Comparison of ENCODE assay signal across 8 cellular contexts in the genomic region with DNA sequence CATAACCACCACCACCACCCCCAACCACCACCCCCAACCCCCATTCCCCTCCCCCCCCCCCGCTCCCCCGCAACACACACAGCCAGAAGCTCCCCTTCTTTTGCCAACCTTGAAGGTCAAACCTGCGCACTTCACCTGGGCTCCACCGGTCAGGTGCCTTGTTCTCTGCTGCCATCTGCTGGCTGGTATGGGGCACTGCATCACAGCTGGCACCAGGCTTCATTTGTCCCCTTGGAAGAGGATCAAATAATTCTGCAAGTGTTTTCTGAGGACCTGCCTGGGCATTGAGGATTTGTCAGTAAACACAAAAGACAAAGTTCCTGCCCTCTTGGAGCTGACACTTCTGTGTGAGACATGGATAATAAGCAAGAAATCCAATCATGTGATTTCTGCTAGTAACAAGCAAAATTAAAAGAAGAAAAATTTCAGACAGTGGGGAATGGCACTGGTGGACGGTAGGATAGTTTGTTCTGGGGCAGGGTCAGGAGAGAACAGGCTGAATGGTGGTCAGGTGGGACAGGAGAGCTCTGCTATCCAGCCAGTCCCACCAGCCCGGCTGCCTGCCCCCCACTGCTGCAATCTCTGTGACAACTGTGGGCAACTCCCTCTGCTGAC. TPM values are rescaled to one million over a fixed set of nuclear protein-coding genes. Genes with fewer than 3 reads are reported as not detected.
DNase-seq lines count a peak whose midpoint lies in the region; ATAC-seq and TF ChIP-seq lines count a peak whose summit lies in the region.

No MANE protein-coding gene starts in this region.

- H3K4me1 Mint-ChIP-seq in brain, result peaks cover 6% of the 10 kb centered on the region

- H3K4me3 Mint-ChIP-seq in brain, result no peak overlapping the region

- peaks cover 0 to 3% (median 0%) of the 10 kb centered on the region in 5 experiments for H3K9me3 Mint-ChIP-seq in brain

- H3K27me3 Mint-ChIP-seq in brain, result peaks cover 41% of the 10 kb centered on the region

- no peaks in the 10 kb centered on the region for H3K36me3 Mint-ChIP-seq in brain

- no peak overlapping the region for H3K27ac Mint-ChIP-seq in brain

- ATAC-seq in HG02798 (IDR thresholded peaks at IDR 0.05; ENCODE audit: poor library complexity, unreplicated experiment), result no peak
- no peak for ATAC-seq in HG03196 (IDR thresholded peaks at IDR 0.05; ENCODE audit: unreplicated experiment)

- peak; percentile 99 for TF ChIP-seq CTCF in GM10266 (IDR thresholded peaks at IDR 0.05; ENCODE audit: control insufficient read depth, insufficient read depth, low read depth, missing control alignments)
- peak; percentile 80 to 87 for TF ChIP-seq CTCF in brain (conservative IDR thresholded peaks at IDR 0.05)

- DNase-seq in GM10266 (ENCODE audit: extremely low spot score), result peak; percentile 81
- peak; percentile 44 to 83 (median 68) for DNase-seq in NCI-H1417 (lab: John Stamatoyannopoulos, UW)
- peak; percentile 39 for DNase-seq in UCSD-AML1 (lab: John Stamatoyannopoulos, UW; ENCODE audit: unreplicated experiment)
- peak; percentile 14 for DNase-seq in iris pigment epithelial cell (ENCODE audit: low read depth)
- peak; percentile 66 for DNase-seq in stimulated activated CD4-positive, alpha-beta T cell treated with anti-CD3 and anti-CD28 coated beads, Interleukin-1b, Interleukin-23, amount 100 ng/mL, for 48 hours

RNA-seq across cellular contexts. Expression of gene LMX1B, which starts 55.6 kb away (rescaled TPM):
- not detected for polyA plus RNA-seq in brain (ENCODE audit: insufficient read depth, low read depth, low replicate concordance)

Comparison
In these comparisons a context has a peak if more than half of its experiments do, and no peak if none do; other contexts are left out.
1. DNase-seq: peak in every context shown above with its lines; median percentile 81 in GM10266; 68 in NCI-H1417; 66 in stimulated activated CD4-positive, alpha-beta T cell treated with anti-CD3 and anti-CD28 coated beads, Interleukin-1b, Interleukin-23, amount 100 ng/mL, for 48 hours; 39 in UCSD-AML1; 14 in iris pigment epithelial cell.